22 cellular contexts compared by ENCODE assay signal in the genomic region with DNA sequence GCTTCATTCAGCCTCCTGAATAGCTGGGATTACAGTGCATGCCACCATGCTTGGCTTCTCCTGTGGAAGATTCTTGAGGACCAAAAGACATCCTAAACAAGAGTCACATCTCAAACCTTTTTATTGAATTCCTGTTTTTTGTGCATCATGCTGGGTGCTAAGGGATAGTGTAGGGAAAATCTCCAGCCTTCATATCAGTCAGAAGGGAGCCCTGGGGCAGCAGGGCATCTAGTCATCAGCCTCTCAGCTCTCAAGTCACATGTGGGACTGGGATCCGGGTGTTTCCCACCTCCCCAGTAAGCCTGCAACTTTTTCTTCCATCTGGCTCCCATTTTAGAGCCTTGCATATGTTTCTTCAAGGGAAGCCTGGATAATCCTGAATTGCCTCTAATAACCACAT. TPM values are rescaled to one million over a fixed set of nuclear protein-coding genes. Genes with fewer than 3 reads are reported as not detected.
"Had no signal": no experiment of that assay in that cellular context is flagged by ENCODE, and none has a peak within 500 bp of the region (broad histone marks: within the 10 kb centered on the region; RNA-seq: fewer than 3 reads in every experiment).

No MANE protein-coding gene starts in this region.

- H3K36me3 Mint-ChIP-seq: naive thymus-derived CD4-positive, alpha-beta T cell; neural progenitor cell; stimulated activated effector memory CD8-positive, alpha-beta T cell treated with anti-CD3 and anti-CD28 coated beads, Interleukin-12 subunit alpha, Interleukin-12 subunit beta, amount 100 ng/mL, for 72 hours had no signal

- DNase-seq: effector memory CD4-positive, alpha-beta T cell; erythroblast; heart left ventricle; left cardiac atrium; left ventricle myocardium inferior; mammary epithelial cell; mesendoderm; midbrain; naive thymus-derived CD4-positive, alpha-beta T cell; right cardiac atrium; sigmoid colon; stimulated activated CD4-positive, alpha-beta T cell treated with anti-CD3 and anti-CD28 coated beads, Interleukin-4, amount 100 ng/mL, for 24 hours; stimulated activated naive CD4-positive, alpha-beta T cell treated with Interleukin-2 at 50 U/mL for 16 hours; stomach; thyroid gland; upper lobe of left lung had no signal

- H3K4me1 Mint-ChIP-seq: nephron, neural progenitor cell had no signal

- ATAC-seq: heart left ventricle; left cardiac atrium; naive thymus-derived CD4-positive, alpha-beta T cell; right cardiac atrium; stimulated activated effector memory CD8-positive, alpha-beta T cell treated with anti-CD3 and anti-CD28 coated beads, Interleukin-12 subunit alpha, Interleukin-12 subunit beta, amount 100 ng/mL, for 72 hours had no signal

- H3K27me3 Mint-ChIP-seq: dendritic cell treated with granulocyte-macrophage colony-stimulating factor and Interleukin-4, amounts not matched to agents 40 ng/mL and 50 ng/mL, for 4 days had no signal

- H3K4me3 Mint-ChIP-seq: dendritic cell treated with granulocyte-macrophage colony-stimulating factor and Interleukin-4, amounts not matched to agents 40 ng/mL and 50 ng/mL, for 4 days; naive thymus-derived CD4-positive, alpha-beta T cell; nephron; neural progenitor cell; stimulated activated effector memory CD8-positive, alpha-beta T cell treated with anti-CD3 and anti-CD28 coated beads, Interleukin-12 subunit alpha, Interleukin-12 subunit beta, amount 100 ng/mL, for 72 hours had no signal

- H3K9me3 Mint-ChIP-seq: dendritic cell treated with granulocyte-macrophage colony-stimulating factor and Interleukin-4, amounts not matched to agents 40 ng/mL and 50 ng/mL, for 4 days; naive thymus-derived CD4-positive, alpha-beta T cell; nephron; neural progenitor cell; stimulated activated effector memory CD8-positive, alpha-beta T cell treated with anti-CD3 and anti-CD28 coated beads, Interleukin-12 subunit alpha, Interleukin-12 subunit beta, amount 100 ng/mL, for 72 hours had no signal

- H3K27ac Mint-ChIP-seq: dendritic cell treated with granulocyte-macrophage colony-stimulating factor and Interleukin-4, amounts not matched to agents 40 ng/mL and 50 ng/mL, for 4 days; nephron; neural progenitor cell; stimulated activated effector memory CD8-positive, alpha-beta T cell treated with anti-CD3 and anti-CD28 coated beads, Interleukin-12 subunit alpha, Interleukin-12 subunit beta, amount 100 ng/mL, for 72 hours had no signal

RNA-seq across cellular contexts. Expression of gene OASL, which starts 25.1 kb away (rescaled TPM):
- total RNA-seq: frontal cortex, skeletal muscle tissue had no signal
